Comparison of ENCODE assay signal across 23 cellular contexts in genomic region chr2:74048147-74048546, GRCh38.
A peak's percentile ranks its signal among the peaks of the same experiment; 100 is the strongest.
DNase-seq lines count a peak whose midpoint lies in the region; ATAC-seq, FAIRE-seq and TF ChIP-seq lines count a peak whose summit lies in the region.
"Had no signal": no experiment of that assay in that cellular context is flagged by ENCODE, and none has a peak within 500 bp of the region (broad histone marks: within the 10 kb centered on the region; RNA-seq: fewer than 3 reads in every experiment).

No MANE protein-coding gene starts in this region.

- WGBS in stomach, 5 donors: 66 to 88% (median 75%) methylated on average over 6 to 7 of the region's 7 CpGs

- no peak overlapping the region for H3K4me3 Mint-ChIP-seq in CD4-positive, CD25-positive, alpha-beta regulatory T cell
- no peak overlapping the region for H3K4me3 Mint-ChIP-seq in CD8-positive, alpha-beta memory T cell
- H3K4me3 Mint-ChIP-seq: GM23338 had no signal

- intact Hi-C loops in left lung (cut with DNase I): no loop called here
- intact Hi-C loops in stomach (cut with DNase I; ENCODE audit: low total_unique reads): no loop called here

- peaks cover 20% of the 10 kb centered on the region for H3K36me3 Mint-ChIP-seq in CD4-positive, CD25-positive, alpha-beta regulatory T cell
- peaks cover 0 to 40% (median 11%) of the 10 kb centered on the region in 3 donors for H3K36me3 Mint-ChIP-seq in CD8-positive, alpha-beta memory T cell

- CTCF ChIA-PET in CD8-positive, alpha-beta memory T cell (lab: Charles Lee): no interaction called here

- POLR2A ChIA-PET in CD8-positive, alpha-beta memory T cell (lab: Charles Lee): no interaction called here

- ATAC-seq in CD4-positive, CD25-positive, alpha-beta regulatory T cell (ENCODE audit: low read depth in 2 of 2): no peak
- ATAC-seq in left lung: peak; percentile 58
- no peak for ATAC-seq in HG03520 (IDR thresholded peaks at IDR 0.05; ENCODE audit: unreplicated experiment)
- ATAC-seq in HG02798 (IDR thresholded peaks at IDR 0.05; ENCODE audit: poor library complexity, unreplicated experiment): no peak
- ATAC-seq: GM23338, HCT116, Right ventricle myocardium inferior had no signal

- H3K27me3 ChIP-seq in CD4-positive, CD25-positive, alpha-beta regulatory T cell (ENCODE audit: control insufficient read depth, insufficient read depth, low read length): no peaks in the 10 kb centered on the region
- no peaks in the 10 kb centered on the region for H3K27me3 ChIP-seq in CD8-positive, alpha-beta memory T cell (ENCODE audit: insufficient read depth, low read length, poor library complexity, severe bottlenecking)
- H3K27me3 ChIP-seq in left lung (no peaks in the 10 kb centered on the region), stomach (no peaks in the 10 kb centered on the region)

- no peaks in the 10 kb centered on the region for H3K9me3 Mint-ChIP-seq in CD4-positive, CD25-positive, alpha-beta regulatory T cell
- H3K9me3 Mint-ChIP-seq in CD8-positive, alpha-beta memory T cell: no peaks in the 10 kb centered on the region
- H3K9me3 Mint-ChIP-seq: GM23338 had no signal

- H3K27ac ChIP-seq in CD4-positive, CD25-positive, alpha-beta regulatory T cell (ENCODE audit: insufficient read depth, low read length, poor library complexity, severe bottlenecking): no peak overlapping the region
- peak overlapping the region; percentile 32 for H3K27ac ChIP-seq in CD8-positive, alpha-beta memory T cell (ENCODE audit: low read depth, low read length)
- H3K27ac ChIP-seq in left lung (no peak overlapping the region), stomach (no peak overlapping the region)

- no peak for TF ChIP-seq CTCF in left lung (IDR thresholded peaks at IDR 0.05)
- TF ChIP-seq CTCF in stomach (IDR thresholded peaks at IDR 0.05): no peak

- H3K9me3 ChIP-seq in CD4-positive, CD25-positive, alpha-beta regulatory T cell (ENCODE audit: control insufficient read depth in 2 of 2, low read length in 2 of 2): no peaks in the 10 kb centered on the region
- no peaks in the 10 kb centered on the region for H3K9me3 ChIP-seq in CD8-positive, alpha-beta memory T cell (ENCODE audit: low read length)
- H3K9me3 ChIP-seq in left lung (no peaks in the 10 kb centered on the region), stomach (no peaks in the 10 kb centered on the region)

- H3K36me3 ChIP-seq in CD4-positive, CD25-positive, alpha-beta regulatory T cell (ENCODE audit: control insufficient read depth, insufficient read depth, low read length): peaks cover 23% of the 10 kb centered on the region
- H3K36me3 ChIP-seq in CD8-positive, alpha-beta memory T cell (ENCODE audit: insufficient read depth, low read length): no peaks in the 10 kb centered on the region
- H3K36me3 ChIP-seq in left lung (peaks cover 0 to 41% of the 10 kb centered on the region in 2 donors), stomach (peaks cover 16 to 39% (median 37%) of the 10 kb centered on the region in 4 donors)

- no peak overlapping the region for H3K4me3 ChIP-seq in CD4-positive, CD25-positive, alpha-beta regulatory T cell (ENCODE audit: low read depth, low read length)
- H3K4me3 ChIP-seq in CD8-positive, alpha-beta memory T cell (ENCODE audit: low read length): no peak overlapping the region
- H3K4me3 ChIP-seq in left lung (no peak overlapping the region), stomach (no peak overlapping the region)
- H3K4me3 ChIP-seq: GM23338 had no signal

- H3K27ac Mint-ChIP-seq in CD4-positive, CD25-positive, alpha-beta regulatory T cell: peak overlapping the region in 2 of 3 donors; percentile 69 to 80
- H3K27ac Mint-ChIP-seq in CD8-positive, alpha-beta memory T cell: peak overlapping the region in 1 of 8 donors; percentile 63

- peaks cover 13 to 41% (median 23%) of the 10 kb centered on the region in 4 donors for H3K4me1 Mint-ChIP-seq in CD4-positive, CD25-positive, alpha-beta regulatory T cell
- peaks cover 21 to 28% (median 24%) of the 10 kb centered on the region in 3 donors for H3K4me1 Mint-ChIP-seq in CD8-positive, alpha-beta memory T cell

- peaks cover 5% of the 10 kb centered on the region for H3K4me1 ChIP-seq in CD4-positive, CD25-positive, alpha-beta regulatory T cell (ENCODE audit: control insufficient read depth, insufficient read depth, low read length, poor library complexity, severe bottlenecking)
- H3K4me1 ChIP-seq in CD8-positive, alpha-beta memory T cell (ENCODE audit: insufficient read depth, low read length): peaks cover 13% of the 10 kb centered on the region
- H3K4me1 ChIP-seq in left lung: no peaks in the 10 kb centered on the region
- peaks cover 0 to 25% (median 6%) of the 10 kb centered on the region in 4 donors for H3K4me1 ChIP-seq in stomach

- DNase-seq in CD4-positive, CD25-positive, alpha-beta regulatory T cell: no peak
- no peak for DNase-seq in CD8-positive, alpha-beta memory T cell
- DNase-seq in left lung (no peak), stomach (peak; percentile 40), GM12892 (ENCODE audit: insufficient read length) (no peak)
- DNase-seq: ACHN; C1 segment of cervical spinal cord; COR-L47; DMS 273 treated with DMSO at 0.1 percent for 48 hours; GDM1; NCI-H1105 treated with DMSO at 0.1 percent for 48 hours; NCI-H1694 treated with DMSO at 0.1 percent for 48 hours; NCI-H2107; NCI-H510A; NCI-H748 treated with DMSO at 0.1 percent for 48 hours; NK-92 treated with Interleukin-12 subunit alpha and Interleukin-12 subunit beta, amount 100 ng/mL, for 24 hours had no signal

- no peak for TF ChIP-seq POLR2A in stomach (IDR thresholded peaks at IDR 0.05)
- TF ChIP-seq POLR2A in GM12892 (IDR thresholded peaks at IDR 0.05; ENCODE audit: low read depth, low read length): no peak

- H3K27me3 Mint-ChIP-seq in CD4-positive, CD25-positive, alpha-beta regulatory T cell: no peaks in the 10 kb centered on the region
- no peaks in the 10 kb centered on the region for H3K27me3 Mint-ChIP-seq in CD8-positive, alpha-beta memory T cell

- FAIRE-seq in GM12892 (lab: Jason Lieb, UNC): no peak
- FAIRE-seq: GM19239, RCC 7860 had no signal

- TF ChIP-seq EP300 in stomach (IDR thresholded peaks at IDR 0.05): no peak
